Comparison of ENCODE assay signal across 8 cellular contexts in the genomic region with DNA sequence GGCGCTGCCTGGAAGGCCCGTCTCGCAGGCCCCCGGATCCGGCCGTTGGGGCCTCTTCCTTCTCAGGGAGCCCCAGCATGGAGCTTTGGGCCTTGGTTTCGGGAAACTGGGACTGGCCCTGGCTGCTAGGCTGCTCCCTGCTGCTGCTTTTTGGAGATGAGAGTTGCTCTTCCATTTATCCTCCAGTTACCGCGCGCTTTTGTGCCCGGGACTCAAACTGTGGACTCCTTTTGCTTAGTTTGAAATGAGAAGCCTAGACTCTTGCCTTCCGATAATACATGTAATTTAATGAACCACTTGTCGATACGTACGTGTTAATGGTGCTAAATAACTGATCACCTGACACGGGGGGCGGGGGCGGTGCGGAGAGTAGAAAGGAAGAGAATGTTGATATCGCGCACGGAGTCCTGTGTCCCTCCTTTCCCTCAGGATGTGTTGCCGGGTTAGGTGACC. TPM values are rescaled to one million over a fixed set of nuclear protein-coding genes. Genes with fewer than 3 reads are reported as not detected.
DNase-seq lines count a peak whose midpoint lies in the region; ATAC-seq and TF ChIP-seq lines count a peak whose summit lies in the region.

No MANE protein-coding gene starts in this region.

- H3K23ac ChIP-seq in trophoblast cell (ENCODE audit: low read length) = no peak overlapping the region

- H3K79me2 ChIP-seq in trophoblast cell (ENCODE audit: control insufficient read depth, insufficient read depth, low read length, poor library complexity) = peaks cover 4% of the 10 kb centered on the region

- peaks cover 10% of the 10 kb centered on the region for H3K79me1 ChIP-seq in trophoblast cell (ENCODE audit: low read length)

- peak overlapping the region; percentile 75 for H4K8ac ChIP-seq in trophoblast cell (ENCODE audit: low read depth, low read length)

- TF ChIP-seq EP300 in upper lobe of left lung (IDR thresholded peaks at IDR 0.05) = no peak

- no peak for TF ChIP-seq POLR2A in upper lobe of left lung (IDR thresholded peaks at IDR 0.05)

- no peak overlapping the region for H2BK12ac ChIP-seq in trophoblast cell (ENCODE audit: low read length)

- H2AFZ ChIP-seq in trophoblast cell (ENCODE audit: insufficient read depth, low read length, poor library complexity) = peak overlapping the region; percentile 80

- TF ChIP-seq CTCF in cardiac muscle cell (IDR thresholded peaks at IDR 0.05; ENCODE audit: low read depth, low read length) (no peak), upper lobe of left lung (IDR thresholded peaks at IDR 0.05) (no peak)

- peak overlapping the region; percentile 87 for H3K9ac ChIP-seq in trophoblast cell (ENCODE audit: low read length)

- H3K27ac ChIP-seq in cardiac muscle cell (peak overlapping the region; percentile 94), trophoblast cell (ENCODE audit: low read depth, low read length) (peak overlapping the region; percentile 85), upper lobe of left lung (peak overlapping the region; percentile 95 to 98 (median 97))

- peak; percentile 5 for ATAC-seq in GM19455 (IDR thresholded peaks at IDR 0.05; ENCODE audit: unreplicated experiment)
- peak in 1 of 2 donors; percentile 4 for ATAC-seq in upper lobe of left lung (ENCODE audit: low FRiP score in 2 of 2)

- H2BK5ac ChIP-seq in trophoblast cell (ENCODE audit: low read depth, low read length, poor library complexity) = peak overlapping the region; percentile 63

- peak overlapping the region; percentile 60 for H2BK120ac ChIP-seq in trophoblast cell (ENCODE audit: insufficient read depth, low read length, poor library complexity)

- no peaks in the 10 kb centered on the region for H3K36me3 ChIP-seq in cardiac muscle cell
- H3K36me3 ChIP-seq in trophoblast cell (ENCODE audit: control insufficient read depth in 1 of 2, insufficient read depth in 2 of 2, low read length in 2 of 2) = no peaks in the 10 kb centered on the region
- H3K36me3 ChIP-seq in upper lobe of left lung = no peaks in the 10 kb centered on the region

- H3K14ac ChIP-seq in trophoblast cell (ENCODE audit: low read length) = peak overlapping the region; percentile 59

- H3K4me3 ChIP-seq in cardiac muscle cell = peak overlapping the region; percentile 91
- H3K4me3 ChIP-seq in trophoblast cell (ENCODE audit: low read depth, low read length) = peak overlapping the region; percentile 100
- peak overlapping the region; percentile 76 to 88 (median 83) for H3K4me3 ChIP-seq in upper lobe of left lung

- H2AK5ac ChIP-seq in trophoblast cell (ENCODE audit: low read length) = no peak overlapping the region

- peak overlapping the region; percentile 39 for H3K4ac ChIP-seq in trophoblast cell (ENCODE audit: low read depth, low read length)

- peak overlapping the region; percentile 73 for H4K91ac ChIP-seq in trophoblast cell (ENCODE audit: low read depth, low read length)

- H4K12ac ChIP-seq in trophoblast cell (ENCODE audit: low read depth, low read length) = no peak overlapping the region

- H3K4me1 ChIP-seq in cardiac muscle cell (ENCODE audit: low read depth) = peaks cover 33% of the 10 kb centered on the region
- peaks cover 0 to 3% of the 10 kb centered on the region in 2 experiments for H3K4me1 ChIP-seq in trophoblast cell (ENCODE audit: control insufficient read depth in 1 of 2, insufficient read depth in 2 of 2, low read length in 2 of 2)
- H3K4me1 ChIP-seq in upper lobe of left lung = peaks cover 29 to 48% (median 35%) of the 10 kb centered on the region in 4 donors

- peak overlapping the region; percentile 97 for H3K4me2 ChIP-seq in trophoblast cell (ENCODE audit: low read length)

- no peak overlapping the region for H3K18ac ChIP-seq in trophoblast cell (ENCODE audit: low read length)

- H3K9me3 ChIP-seq in cardiac muscle cell (ENCODE audit: low read depth) (no peaks in the 10 kb centered on the region), trophoblast cell (ENCODE audit: insufficient read depth, low read depth, low read length) (no peaks in the 10 kb centered on the region), upper lobe of left lung (no peaks in the 10 kb centered on the region)

- H3K27me3 ChIP-seq in cardiac muscle cell (no peaks in the 10 kb centered on the region), trophoblast cell (ENCODE audit: insufficient read depth, low read length) (no peaks in the 10 kb centered on the region), upper lobe of left lung (no peaks in the 10 kb centered on the region)

- DNase-seq in AML-193 (lab: John Stamatoyannopoulos, UW) = peak; percentile 22 to 30
- peak in 52 of 76 experiments; percentile 5 to 85 (median 49) for DNase-seq in HUDEP-2 (lab: John Stamatoyannopoulos, UW; ENCODE audit: unreplicated experiment in 76 of 76)
- DNase-seq in RPMI8226 = peak; percentile 49
- DNase-seq in activated naive CD4-positive, alpha-beta T cell treated with anti-CD3 and anti-CD28 coated beads, Interleukin-2, amount 50 U/mL, for 16 hours = peak; percentile 67
- peak; percentile 40 to 55 for DNase-seq in cardiac muscle cell (ENCODE audit: low read depth in 1 of 2, low spot score in 1 of 2)
- DNase-seq in trophoblast cell = peak in 1 of 2 donors; percentile 46
- DNase-seq in upper lobe of left lung = peak; percentile 39 to 80

- no CpG with 5 or more reads among the region's 23 CpGs for WGBS in trophoblast cell (ENCODE audit: extremely low coverage, insufficient coverage, insufficient read length)
- 0 to 1% methylated on average over 16 to 18 of the region's 23 CpGs for WGBS in upper lobe of left lung, 2 donors

RNA-seq across cellular contexts. Expression of a gene that starts 0.9 kb away (rescaled TPM):
- total RNA-seq in cardiac muscle cell = 28.8 and 55.8 TPM in 2 replicates
- polyA plus RNA-seq in cardiac muscle cell = 13.1 and 27.3 TPM in 2 replicates
- 19.7 and 21.5 TPM in 2 replicates for polyA plus RNA-seq in trophoblast cell (2013)
- 100 to 1,000 TPM in 1 of 6 donors, 10 to 100 TPM in 5; 47.4 to 111 (median 51.5) TPM for total RNA-seq in upper lobe of left lung
